Comparison of ENCODE assay signal across 8 cellular contexts in genomic region chr2:170714156-170715061, GRCh38. TPM values are rescaled to one million over a fixed set of nuclear protein-coding genes. Genes with fewer than 3 reads are reported as not detected.
A peak's percentile ranks its signal among the peaks of the same experiment; 100 is the strongest.
DNase-seq lines count a peak whose midpoint lies in the region; ATAC-seq and TF ChIP-seq lines count a peak whose summit lies in the region.

No MANE protein-coding gene starts in this region.

- peak; percentile 11 for ATAC-seq in CD4-positive, alpha-beta T cell (ENCODE audit: poor library complexity)
- no peak for ATAC-seq in HG03378 (IDR thresholded peaks at IDR 0.05; ENCODE audit: unreplicated experiment)
- ATAC-seq in HG03565 (IDR thresholded peaks at IDR 0.05; ENCODE audit: unreplicated experiment): no peak

- H3K4me1 Mint-ChIP-seq in CD4-positive, alpha-beta T cell (ENCODE audit: low read depth): peaks cover 51% of the 10 kb centered on the region

- no peaks in the 10 kb centered on the region for H3K9me3 ChIP-seq in CD4-positive, alpha-beta T cell (ENCODE audit: control insufficient read depth, low read length)
- H3K9me3 ChIP-seq in prostate gland: no peaks in the 10 kb centered on the region

- TF ChIP-seq CTCF in CD4-positive, alpha-beta T cell (IDR thresholded peaks at IDR 0.05): no peak
- no peak for TF ChIP-seq CTCF in HL-60 (IDR thresholded peaks at IDR 0.05; ENCODE audit: insufficient read depth, low read length)
- TF ChIP-seq CTCF in prostate gland (IDR thresholded peaks at IDR 0.05): no peak

- H3K36me3 Mint-ChIP-seq in CD4-positive, alpha-beta T cell (ENCODE audit: low read depth): no peaks in the 10 kb centered on the region

- no peaks in the 10 kb centered on the region for H3K36me3 ChIP-seq in prostate gland

- peaks cover 78% of the 10 kb centered on the region for H3K27me3 Mint-ChIP-seq in CD4-positive, alpha-beta T cell

- no peak overlapping the region for H3K27ac Mint-ChIP-seq in CD4-positive, alpha-beta T cell

- H3K4me3 ChIP-seq in HL-60 (replicated peaks; ENCODE audit: insufficient read depth, low read length) (peak overlapping the region; percentile 38), prostate gland (peak overlapping the region; percentile 39 to 44)

- CTCF ChIA-PET in CD4-positive, alpha-beta T cell (lab: Charles Lee): no interaction called here

- no peak overlapping the region for H3K27ac ChIP-seq in CD4-positive, alpha-beta T cell (ENCODE audit: low read depth, low read length)
- H3K27ac ChIP-seq in HL-60 (replicated peaks): no peak overlapping the region
- H3K27ac ChIP-seq in prostate gland: peak overlapping the region; percentile 72

- POLR2A ChIA-PET in CD4-positive, alpha-beta T cell (lab: Charles Lee): interaction anchor here (0.7 kb wide), 1 partner anchor 228 kb away, joined by 3 read pairs; no protein-coding TSS in a partner anchor

- DNase-seq in CD4-positive, alpha-beta T cell: no peak
- no peak for DNase-seq in HL-60 (ENCODE audit: low read depth in 1 of 2, low spot score in 1 of 2)
- peak; percentile 60 for DNase-seq in activated CD8-positive, alpha-beta memory T cell treated with anti-CD3 and anti-CD28 coated beads, Interleukin-2, amount 50 U/mL, for 48 hours
- DNase-seq in globus pallidus (ENCODE audit: low spot score): peak; percentile 5
- no peak for DNase-seq in prostate gland (ENCODE audit: low spot score)
- DNase-seq in cortex of kidney (lab: John Stamatoyannopoulos, UW): no peak

- peaks cover 90% of the 10 kb centered on the region for H3K27me3 ChIP-seq in CD4-positive, alpha-beta T cell (ENCODE audit: control insufficient read depth, insufficient read depth, low read length)
- H3K27me3 ChIP-seq in HL-60 (ENCODE audit: insufficient read depth, poor library complexity, severe bottlenecking): peaks cover 83% of the 10 kb centered on the region
- H3K27me3 ChIP-seq in prostate gland (replicated peaks; ENCODE audit: insufficient read depth): peaks cover 4% of the 10 kb centered on the region

- H3K9me3 Mint-ChIP-seq in CD4-positive, alpha-beta T cell: no peaks in the 10 kb centered on the region

- no peak for TF ChIP-seq POLR2A in prostate gland (IDR thresholded peaks at IDR 0.05)

- H3K4me3 Mint-ChIP-seq in CD4-positive, alpha-beta T cell: peak overlapping the region; percentile 83

- no peaks in the 10 kb centered on the region for H3K4me1 ChIP-seq in prostate gland (replicated peaks)

- intact Hi-C loops in CD4-positive, alpha-beta T cell (cut with DNase I, micrococcal nuclease): loop anchor here in 1 of 2 experiments (2.0 to 5.0 kb wide), 2 partner anchors 64 to 207 kb away; no protein-coding TSS in a partner anchor
- intact Hi-C loops in prostate gland (cut with DNase I): no loop called here

- 2% methylated on average over 55 of the region's 74 CpGs for WGBS in prostate gland

RNA-seq across cellular contexts. Expression of gene SP5, which starts 0.7 kb away (rescaled TPM):
- not detected for total RNA-seq in CD4-positive, alpha-beta T cell
- 1 to 10 TPM; 4.2 to 8.4 TPM for total RNA-seq in prostate gland

RNA-seq across cellular contexts. Expression of gene ERICH2, which starts 55.8 kb away (rescaled TPM):
- total RNA-seq in CD4-positive, alpha-beta T cell: not detected
- total RNA-seq in prostate gland: under 1 TPM in 1 of 2 donors, not detected in 1; 0.73 TPM

Comparison
In these comparisons a context has a peak if more than half of its experiments do, and no peak if none do; other contexts are left out.
1. DNase-seq: peak in activated CD8-positive, alpha-beta memory T cell treated with anti-CD3 and anti-CD28 coated beads, Interleukin-2, amount 50 U/mL, for 48 hours (single experiment) and globus pallidus (single experiment); none in CD4-positive, alpha-beta T cell (0 of 10), HL-60 (0 of 2), prostate gland (single experiment) and cortex of kidney (single experiment).
2. H3K27ac ChIP-seq: peak in prostate gland (2 of 2); none in CD4-positive, alpha-beta T cell (single experiment) and HL-60 (single experiment).
3. RNA of gene SP5, which starts 0.7 kb away (total RNA-seq): 4.2 to 8.4 TPM in prostate gland; not detected in CD4-positive, alpha-beta T cell; every median in the first group is over 4 times any median in the second.